ENCODE assay signal across 16 cellular contexts in genomic region chrX:103927030-103927429, GRCh38. TPM values are rescaled to one million over a fixed set of nuclear protein-coding genes. Genes with fewer than 3 reads are reported as not detected.
DNase-seq lines count a peak whose midpoint lies in the region; ATAC-seq and TF ChIP-seq lines count a peak whose summit lies in the region.
"Had no signal": no experiment of that assay in that cellular context is flagged by ENCODE, and none has a peak within 500 bp of the region (broad histone marks: within the 10 kb centered on the region; RNA-seq: fewer than 3 reads in every experiment).

No MANE protein-coding gene starts in this region.

- H3K9me3 ChIP-seq in upper lobe of right lung, result no peaks in the 10 kb centered on the region
- H3K9me3 ChIP-seq: esophagus muscularis mucosa had no signal

- no peaks in the 10 kb centered on the region for H3K36me3 ChIP-seq in upper lobe of right lung
- H3K36me3 ChIP-seq: esophagus muscularis mucosa had no signal

- H3K27me3 ChIP-seq in upper lobe of right lung, result no peaks in the 10 kb centered on the region
- H3K27me3 ChIP-seq: esophagus muscularis mucosa had no signal

- DNase-seq in endothelial cell (ENCODE audit: low spot score), result no peak
- DNase-seq in GF-D8 (lab: John Stamatoyannopoulos, UW), result no peak
- no peak for DNase-seq in activated naive CD4-positive, alpha-beta T cell treated with anti-CD3 and anti-CD28 coated beads, Interleukin-2, amount 50 U/mL, for 72 hours (ENCODE audit: low spot score in 2 of 2)
- DNase-seq in KG1 (lab: John Stamatoyannopoulos, UW), result no peak
- no peak for DNase-seq in upper lobe of right lung
- DNase-seq: dorsolateral prefrontal cortex; glutamatergic neuron; NCI-H1092; NCI-H2171; stimulated activated CD4-positive, alpha-beta T cell treated with anti-CD3 and anti-CD28 coated beads, Interleukin-2, amount 100 ng/mL, for 24 hours had no signal

- no peak for TF ChIP-seq CTCF in endothelial cell (IDR thresholded peaks at IDR 0.05; ENCODE audit: unreplicated experiment)
- no peak for TF ChIP-seq CTCF in upper lobe of right lung (IDR thresholded peaks at IDR 0.05)

- peaks cover 5% of the 10 kb centered on the region for H3K4me1 Mint-ChIP-seq in endothelial cell (ENCODE audit: unreplicated experiment)

- intact Hi-C loops in upper lobe of right lung (cut with DNase I), result no loop called here

- H3K27me3 Mint-ChIP-seq in endothelial cell (ENCODE audit: unreplicated experiment), result peaks cover 4% of the 10 kb centered on the region

- ATAC-seq in GM18868 (IDR thresholded peaks at IDR 0.05; ENCODE audit: unreplicated experiment) (peak; percentile 87), GM21447 (IDR thresholded peaks at IDR 0.05; ENCODE audit: unreplicated experiment) (peak; percentile 90), HG03108 (IDR thresholded peaks at IDR 0.05; ENCODE audit: unreplicated experiment) (peak; percentile 72), upper lobe of right lung (no peak)
- ATAC-seq in activated naive CD4-positive, alpha-beta T cell treated with anti-CD3 and anti-CD28 coated beads, Interleukin-2, amount 50 U/mL, for 72 hours, result no peak
- ATAC-seq: K562 had no signal

- no peaks in the 10 kb centered on the region for H3K4me1 ChIP-seq in upper lobe of right lung
- H3K4me1 ChIP-seq: esophagus muscularis mucosa had no signal

- no peaks in the 10 kb centered on the region for H3K9me3 Mint-ChIP-seq in endothelial cell (ENCODE audit: unreplicated experiment)
- H3K9me3 Mint-ChIP-seq in activated naive CD4-positive, alpha-beta T cell treated with anti-CD3 and anti-CD28 coated beads, Interleukin-2, amount 50 U/mL, for 72 hours, result no peaks in the 10 kb centered on the region

- H3K36me3 Mint-ChIP-seq in endothelial cell (ENCODE audit: low read depth, unreplicated experiment), result peaks cover 4% of the 10 kb centered on the region
- H3K36me3 Mint-ChIP-seq in activated naive CD4-positive, alpha-beta T cell treated with anti-CD3 and anti-CD28 coated beads, Interleukin-2, amount 50 U/mL, for 72 hours, result no peaks in the 10 kb centered on the region

- H3K4me3 ChIP-seq in upper lobe of right lung, result no peak overlapping the region
- H3K4me3 ChIP-seq: dorsolateral prefrontal cortex, esophagus muscularis mucosa, K562 had no signal

- no peak overlapping the region for H3K27ac Mint-ChIP-seq in endothelial cell (ENCODE audit: unreplicated experiment)
- no peak overlapping the region for H3K27ac Mint-ChIP-seq in activated naive CD4-positive, alpha-beta T cell treated with anti-CD3 and anti-CD28 coated beads, Interleukin-2, amount 50 U/mL, for 72 hours

- no peak overlapping the region for H3K27ac ChIP-seq in upper lobe of right lung
- H3K27ac ChIP-seq: dorsolateral prefrontal cortex, esophagus muscularis mucosa, HL-60 had no signal

- H3K4me3 Mint-ChIP-seq in endothelial cell (ENCODE audit: unreplicated experiment), result peak overlapping the region; percentile 19

RNA-seq across cellular contexts. Expression of gene TMSB15B, which starts 35.4 kb away (rescaled TPM):
- total RNA-seq in endothelial cell (ENCODE audit: unreplicated experiment) (20.1 TPM), upper lobe of right lung (1.6 TPM)
- 10 to 100 TPM in 1 of 2 donors, 1 to 10 TPM in 1; 6.4 to 12.9 TPM for total RNA-seq in activated naive CD4-positive, alpha-beta T cell treated with anti-CD3 and anti-CD28 coated beads, Interleukin-2, amount 50 U/mL, for 72 hours

Comparison
In these comparisons a context has a peak if more than half of its experiments do, and no peak if none do; other contexts are left out.
1. ATAC-seq: peak in GM18868 (single experiment), GM21447 (single experiment) and HG03108 (single experiment); none in activated naive CD4-positive, alpha-beta T cell treated with anti-CD3 and anti-CD28 coated beads, Interleukin-2, amount 50 U/mL, for 72 hours (0 of 2) and upper lobe of right lung (single experiment).